In genomic region chr1:61490924-61491323, GRCh38 we compare ENCODE assay signal across 14 cellular contexts.
"Had no signal": no experiment of that assay in that cellular context is flagged by ENCODE, and none has a peak within 500 bp of the region (broad histone marks: within the 10 kb centered on the region; RNA-seq: fewer than 3 reads in every experiment).

No MANE protein-coding gene starts in this region.

- ATAC-seq: activated T-cell treated with anti-CD3 and anti-CD28 coated beads, Interleukin-2, amount 50 U/mL, for 4 hours; stimulated activated effector memory CD8-positive, alpha-beta T cell treated with anti-CD3 and anti-CD28 coated beads, Interleukin-12 subunit alpha, Interleukin-12 subunit beta, amount 100 ng/mL, for 72 hours had no signal

- DNase-seq: activated CD4-positive, alpha-beta memory T cell treated with anti-CD3 and anti-CD28 coated beads for 36 hours; activated effector memory CD4-positive, alpha-beta T cell treated with Interleukin-2 at 50 U/mL for 16 hours; activated T-cell treated with anti-CD3 and anti-CD28 coated beads, Interleukin-2, amount 50 U/mL, for 4 hours; adrenal gland; dorsolateral prefrontal cortex; endodermal cell; psoas muscle; tibial artery had no signal

- H3K27ac Mint-ChIP-seq: activated CD4-positive, alpha-beta memory T cell treated with anti-CD3 and anti-CD28 coated beads for 36 hours; activated naive CD4-positive, alpha-beta T cell treated with anti-CD3 and anti-CD28 coated beads, Interleukin-2, amount 50 U/mL, for 24 hours; endodermal cell; stimulated activated effector memory CD8-positive, alpha-beta T cell treated with anti-CD3 and anti-CD28 coated beads, Interleukin-12 subunit alpha, Interleukin-12 subunit beta, amount 100 ng/mL, for 72 hours had no signal

- H3K4me3 ChIP-seq: adrenal gland, cardiac muscle cell, dorsolateral prefrontal cortex, psoas muscle, SK-N-MC, tibial artery had no signal

- H3K36me3 Mint-ChIP-seq: activated CD4-positive, alpha-beta memory T cell treated with anti-CD3 and anti-CD28 coated beads for 36 hours; activated naive CD4-positive, alpha-beta T cell treated with anti-CD3 and anti-CD28 coated beads, Interleukin-2, amount 50 U/mL, for 24 hours; stimulated activated effector memory CD8-positive, alpha-beta T cell treated with anti-CD3 and anti-CD28 coated beads, Interleukin-12 subunit alpha, Interleukin-12 subunit beta, amount 100 ng/mL, for 72 hours had no signal

- H3K4me1 ChIP-seq: adrenal gland, psoas muscle, tibial artery had no signal

- H3K27me3 Mint-ChIP-seq: activated CD4-positive, alpha-beta memory T cell treated with anti-CD3 and anti-CD28 coated beads for 36 hours; activated naive CD4-positive, alpha-beta T cell treated with anti-CD3 and anti-CD28 coated beads, Interleukin-2, amount 50 U/mL, for 24 hours had no signal

- H3K36me3 ChIP-seq: adrenal gland, cardiac muscle cell, tibial artery had no signal

- H3K9me3 Mint-ChIP-seq: activated CD4-positive, alpha-beta memory T cell treated with anti-CD3 and anti-CD28 coated beads for 36 hours; activated naive CD4-positive, alpha-beta T cell treated with anti-CD3 and anti-CD28 coated beads, Interleukin-2, amount 50 U/mL, for 24 hours; activated T-cell treated with anti-CD3 and anti-CD28 coated beads, Interleukin-2, amount 50 U/mL, for 4 hours; endodermal cell; neural crest cell; stimulated activated effector memory CD8-positive, alpha-beta T cell treated with anti-CD3 and anti-CD28 coated beads, Interleukin-12 subunit alpha, Interleukin-12 subunit beta, amount 100 ng/mL, for 72 hours had no signal

- H3K4me3 Mint-ChIP-seq: activated CD4-positive, alpha-beta memory T cell treated with anti-CD3 and anti-CD28 coated beads for 36 hours; activated naive CD4-positive, alpha-beta T cell treated with anti-CD3 and anti-CD28 coated beads, Interleukin-2, amount 50 U/mL, for 24 hours; activated T-cell treated with anti-CD3 and anti-CD28 coated beads, Interleukin-2, amount 50 U/mL, for 4 hours; endodermal cell; neural crest cell; stimulated activated effector memory CD8-positive, alpha-beta T cell treated with anti-CD3 and anti-CD28 coated beads, Interleukin-12 subunit alpha, Interleukin-12 subunit beta, amount 100 ng/mL, for 72 hours had no signal

- H3K4me1 Mint-ChIP-seq: activated naive CD4-positive, alpha-beta T cell treated with anti-CD3 and anti-CD28 coated beads, Interleukin-2, amount 50 U/mL, for 24 hours; endodermal cell; stimulated activated effector memory CD8-positive, alpha-beta T cell treated with anti-CD3 and anti-CD28 coated beads, Interleukin-12 subunit alpha, Interleukin-12 subunit beta, amount 100 ng/mL, for 72 hours had no signal

- H3K9me3 ChIP-seq: adrenal gland, psoas muscle, tibial artery had no signal

- H3K27ac ChIP-seq: cardiac muscle cell, dorsolateral prefrontal cortex, psoas muscle, SK-N-MC, tibial artery, VCaP had no signal

- H3K27me3 ChIP-seq: adrenal gland, cardiac muscle cell, dorsolateral prefrontal cortex, tibial artery had no signal
